ENCODE assay signal across 12 cellular contexts in genomic region chr3:4996771-4997291, GRCh38. TPM values are rescaled to one million over a fixed set of nuclear protein-coding genes. Genes with fewer than 3 reads are reported as not detected.
DNase-seq lines count a peak whose midpoint lies in the region; ATAC-seq and TF ChIP-seq lines count a peak whose summit lies in the region.
"Had no signal": no experiment of that assay in that cellular context is flagged by ENCODE, and none has a peak within 500 bp of the region (broad histone marks: within the 10 kb centered on the region; RNA-seq: fewer than 3 reads in every experiment).

No MANE protein-coding gene starts in this region.

- H3K4me2 ChIP-seq in IMR-90 (ENCODE audit: low read depth, low read length), result no peak overlapping the region

- DNase-seq in IMR-90, result no peak
- peak; percentile 41 for DNase-seq in activated CD8-positive, alpha-beta memory T cell treated with anti-CD3 and anti-CD28 coated beads, Interleukin-2, amount 10 ng/mL, durations not matched to agents 7 days and 5 days
- no peak for DNase-seq in left colon
- DNase-seq in stimulated activated effector memory CD8-positive, alpha-beta T cell treated with anti-CD3 and anti-CD28 coated beads, Interleukin-12 subunit alpha, Interleukin-12 subunit beta, amount 100 ng/mL, for 72 hours (ENCODE audit: low spot score in 2 of 2), result peak in 1 of 2 donors; percentile 47
- DNase-seq in NCI-H524 (lab: John Stamatoyannopoulos, UW), result no peak
- no peak for DNase-seq in HEK293T (ENCODE audit: extremely low spot score)
- no peak for DNase-seq in DMS 273 treated with DMSO at 0.1 percent for 48 hours (lab: John Stamatoyannopoulos, UW)
- DNase-seq: amniotic stem cell; CD4-positive, alpha-beta T cell; GOT3; left lung; nephron progenitor cell had no signal

- no peak overlapping the region for H2BK5ac ChIP-seq in IMR-90 (ENCODE audit: low read depth, low read length, poor library complexity, severe bottlenecking)

- no peaks in the 10 kb centered on the region for H3K27me3 ChIP-seq in IMR-90 (ENCODE audit: control insufficient read depth, insufficient read depth, low read length)
- H3K27me3 ChIP-seq: left lung had no signal

- no peak for TF ChIP-seq CTCF in IMR-90 (conservative IDR thresholded peaks at IDR 0.05; ENCODE audit: low read depth, low read length)

- H3K9me3 ChIP-seq in IMR-90 (ENCODE audit: control insufficient read depth, insufficient read depth, low read length), result no peaks in the 10 kb centered on the region
- H3K9me3 ChIP-seq: left lung had no signal

- no peak overlapping the region for H4K91ac ChIP-seq in IMR-90 (ENCODE audit: insufficient read depth, low read depth, low read length)

- H3K9ac ChIP-seq in IMR-90 (ENCODE audit: low read depth, low read length), result no peak overlapping the region

- no peak overlapping the region for H4K5ac ChIP-seq in IMR-90 (ENCODE audit: low read depth, low read length)

- H3K27me3 Mint-ChIP-seq in activated CD8-positive, alpha-beta memory T cell treated with anti-CD3 and anti-CD28 coated beads, Interleukin-2, amount 10 ng/mL, durations not matched to agents 7 days and 5 days, result no peaks in the 10 kb centered on the region
- H3K27me3 Mint-ChIP-seq: CD4-positive, alpha-beta T cell had no signal

- WGBS in IMR-90 (ENCODE audit: extremely low coverage in 2 of 2, insufficient read length in 1 of 2), 2 experiments, result no CpG with 5 or more reads among the region's 11 CpGs

- no peak overlapping the region for H3K23ac ChIP-seq in IMR-90 (ENCODE audit: low read depth, low read length)

- dilution Hi-C loops in IMR-90 (cut with HindIII; ENCODE audit: low sequenced_read_pairs, unreplicated experiment), result no loop called here

- no peak overlapping the region for H3K14ac ChIP-seq in IMR-90 (replicated peaks; ENCODE audit: low read depth, low read length)

- H3K18ac ChIP-seq in IMR-90 (ENCODE audit: low read depth, low read length), result no peak overlapping the region

- ATAC-seq in IMR-90 (ENCODE audit: low read depth) (no peak), left colon (peak; percentile 76)
- peak; percentile 25 for ATAC-seq in activated CD8-positive, alpha-beta memory T cell treated with anti-CD3 and anti-CD28 coated beads, Interleukin-2, amount 10 ng/mL, durations not matched to agents 7 days and 5 days
- peak; percentile 46 for ATAC-seq in stimulated activated effector memory CD8-positive, alpha-beta T cell treated with anti-CD3 and anti-CD28 coated beads, Interleukin-12 subunit alpha, Interleukin-12 subunit beta, amount 100 ng/mL, for 72 hours
- ATAC-seq: left lung had no signal

- no peak overlapping the region for H3K27ac Mint-ChIP-seq in activated CD8-positive, alpha-beta memory T cell treated with anti-CD3 and anti-CD28 coated beads, Interleukin-2, amount 10 ng/mL, durations not matched to agents 7 days and 5 days
- peak overlapping the region; percentile 65 for H3K27ac Mint-ChIP-seq in stimulated activated effector memory CD8-positive, alpha-beta T cell treated with anti-CD3 and anti-CD28 coated beads, Interleukin-12 subunit alpha, Interleukin-12 subunit beta, amount 100 ng/mL, for 72 hours
- H3K27ac Mint-ChIP-seq: CD4-positive, alpha-beta T cell had no signal

- H3K4me3 Mint-ChIP-seq in activated CD8-positive, alpha-beta memory T cell treated with anti-CD3 and anti-CD28 coated beads, Interleukin-2, amount 10 ng/mL, durations not matched to agents 7 days and 5 days, result no peak overlapping the region
- no peak overlapping the region for H3K4me3 Mint-ChIP-seq in stimulated activated effector memory CD8-positive, alpha-beta T cell treated with anti-CD3 and anti-CD28 coated beads, Interleukin-12 subunit alpha, Interleukin-12 subunit beta, amount 100 ng/mL, for 72 hours
- H3K4me3 Mint-ChIP-seq: CD4-positive, alpha-beta T cell; nephron progenitor cell had no signal

- in situ Hi-C loops in IMR-90 (cut with MboI; ENCODE audit: low sequenced_read_pairs), result no loop called here

- intact Hi-C loops in IMR-90 (cut with micrococcal nuclease) (no loop called here), left colon (cut with DNase I, micrococcal nuclease) (no loop called here)

- no peaks in the 10 kb centered on the region for H3K79me1 ChIP-seq in IMR-90 (ENCODE audit: low read depth in 1 of 2, low read length in 2 of 2)

- H2AK5ac ChIP-seq in IMR-90 (ENCODE audit: low read depth, low read length), result peak overlapping the region; percentile 76

- H4K20me1 ChIP-seq in IMR-90 (ENCODE audit: insufficient read depth, low read length), result no peaks in the 10 kb centered on the region; the same call in 1 of the 2 replicates

- peak overlapping the region; percentile 4 for H2AFZ ChIP-seq in IMR-90 (replicated peaks; ENCODE audit: low read length, poor library complexity)

- H3K4me1 ChIP-seq in IMR-90 (ENCODE audit: control insufficient read depth, insufficient read depth, low read length), result peaks cover 9% of the 10 kb centered on the region

- H3K9me1 ChIP-seq in IMR-90 (ENCODE audit: insufficient read depth, low read length), result peaks cover 18% of the 10 kb centered on the region

- no peak overlapping the region for H3K56ac ChIP-seq in IMR-90 (ENCODE audit: extremely low read depth, insufficient read depth, low read length)

- no peaks in the 10 kb centered on the region for H3K9me3 Mint-ChIP-seq in activated CD8-positive, alpha-beta memory T cell treated with anti-CD3 and anti-CD28 coated beads, Interleukin-2, amount 10 ng/mL, durations not matched to agents 7 days and 5 days (ENCODE audit: low read depth)
- no peaks in the 10 kb centered on the region for H3K9me3 Mint-ChIP-seq in stimulated activated effector memory CD8-positive, alpha-beta T cell treated with anti-CD3 and anti-CD28 coated beads, Interleukin-12 subunit alpha, Interleukin-12 subunit beta, amount 100 ng/mL, for 72 hours
- H3K9me3 Mint-ChIP-seq: CD4-positive, alpha-beta T cell; nephron progenitor cell had no signal

- peak overlapping the region; percentile 71; the same call in 1 of the 3 replicates for H2BK15ac ChIP-seq in IMR-90 (ENCODE audit: low read depth, low read length)

- no peak overlapping the region for H3K4me3 ChIP-seq in IMR-90 (ENCODE audit: insufficient read depth, low read depth, low read length)
- H3K4me3 ChIP-seq: left lung had no signal

- H3K36me3 ChIP-seq in IMR-90 (ENCODE audit: control insufficient read depth, insufficient read depth, low read length), result no peaks in the 10 kb centered on the region
- H3K36me3 ChIP-seq: left lung had no signal

- peaks cover 2% of the 10 kb centered on the region for H3K36me3 Mint-ChIP-seq in activated CD8-positive, alpha-beta memory T cell treated with anti-CD3 and anti-CD28 coated beads, Interleukin-2, amount 10 ng/mL, durations not matched to agents 7 days and 5 days
- no peaks in the 10 kb centered on the region for H3K36me3 Mint-ChIP-seq in stimulated activated effector memory CD8-positive, alpha-beta T cell treated with anti-CD3 and anti-CD28 coated beads, Interleukin-12 subunit alpha, Interleukin-12 subunit beta, amount 100 ng/mL, for 72 hours

- H2AK9ac ChIP-seq in IMR-90 (replicated peaks; ENCODE audit: low read depth, low read length, poor library complexity), result no peak overlapping the region

- TF ChIP-seq RAD21 in IMR-90 (IDR thresholded peaks at IDR 0.05; ENCODE audit: low read length), result no peak

- no TSS peak for BruUV-seq in IMR-90 (replicated peaks; lab: Mats Ljungman, UMichigan)

- H3K4me1 Mint-ChIP-seq in activated CD8-positive, alpha-beta memory T cell treated with anti-CD3 and anti-CD28 coated beads, Interleukin-2, amount 10 ng/mL, durations not matched to agents 7 days and 5 days, result peaks cover 68% of the 10 kb centered on the region
- H3K4me1 Mint-ChIP-seq in stimulated activated effector memory CD8-positive, alpha-beta T cell treated with anti-CD3 and anti-CD28 coated beads, Interleukin-12 subunit alpha, Interleukin-12 subunit beta, amount 100 ng/mL, for 72 hours, result peaks cover 59% of the 10 kb centered on the region

- H4K8ac ChIP-seq in IMR-90 (ENCODE audit: low read depth in 2 of 2, low read length in 2 of 2), result 0 out of 4 replicates have a peak overlapping the region, but pooled peaks of 1 of the 2 experiments have one; percentile 25

- no peak overlapping the region for H3K27ac ChIP-seq in IMR-90 (ENCODE audit: insufficient read depth, low read length)
- H3K27ac ChIP-seq: left lung had no signal

- H2BK120ac ChIP-seq in IMR-90 (ENCODE audit: low read depth, low read length), result peak overlapping the region; percentile 64; the same call in 1 of the 2 replicates

- POLR2A ChIA-PET in IMR-90 (lab: Charles Lee; ENCODE audit: unreplicated experiment), result no interaction called here
- POLR2A ChIA-PET in HEK293T (lab: Yijun Ruan, JAX), result interaction anchor here (1.0 to 4.1 kb wide), 5 partner anchors 8 to 27 kb away, joined by 3 to 32 read pairs (median 5); partner anchors contain the start of gene BHLHE40

- CTCF ChIA-PET in IMR-90 (lab: Yijun Ruan, JAX) (no interaction called here), HEK293T (lab: Yijun Ruan, JAX) (interaction anchor here (0.5 kb wide), 2 partner anchors 16 to 201 kb away, joined by 3 to 4 read pairs; no protein-coding TSS in a partner anchor)
- CTCF ChIA-PET in activated CD8-positive, alpha-beta memory T cell treated with anti-CD3 and anti-CD28 coated beads, Interleukin-2, amount 10 ng/mL, durations not matched to agents 7 days and 5 days (lab: Charles Lee), result interaction anchor here (1.1 to 1.5 kb wide), 3 partner anchors 10 to 29 kb away, joined by 3 to 6 read pairs (median 3); no protein-coding TSS in a partner anchor

- TF ChIP-seq POLR2A in IMR-90 (IDR thresholded peaks at IDR 0.05; ENCODE audit: low read depth, low read length), result no peak

- H2BK20ac ChIP-seq in IMR-90 (ENCODE audit: low read depth, low read length), result peak overlapping the region; percentile 46; the same call in 1 of the 2 replicates

- H3K4ac ChIP-seq in IMR-90 (ENCODE audit: low read depth, low read length), result peak overlapping the region; percentile 19; the same call in 1 of the 2 replicates

TF ChIP-seq in HEK293T, 16 proteins besides CTCF, POLR2A, EP300 and RAD21:
- TF ChIP-seq ZNF384 (IDR thresholded peaks at IDR 0.05) (no peak), SUZ12 (IDR thresholded peaks at IDR 0.05) (no peak), LEF1 (IDR thresholded peaks at IDR 0.05; ENCODE audit: borderline replicate concordance) (no peak)

RNA-seq across cellular contexts. Expression of gene BHLHE40, which starts 17.6 kb away (rescaled TPM):
- total RNA-seq in IMR-90 (2012; rRNA removed) (22.8 and 24.2 TPM in 2 replicates), left colon (10 to 100 TPM; 40.8 to 74.0 TPM)
- 31.1 and 31.8 TPM in 2 replicates for polyA plus RNA-seq in IMR-90 (2012; rRNA removed)
- polyA plus RNA-seq in IMR-90 (2012; cell fraction: cytosol; rRNA removed), result 26.0 and 43.6 TPM in 2 replicates
- 147 and 366 TPM in 2 replicates for polyA plus RNA-seq in IMR-90 (2012; cell fraction: nucleus; rRNA removed; ENCODE audit: low replicate concordance)
- total RNA-seq in activated CD8-positive, alpha-beta memory T cell treated with anti-CD3 and anti-CD28 coated beads, Interleukin-2, amount 10 ng/mL, durations not matched to agents 7 days and 5 days, result 100 to 1,000 TPM; 281 to 491 TPM
